Comparison of ENCODE assay signal across 20 cellular contexts in the genomic region with DNA sequence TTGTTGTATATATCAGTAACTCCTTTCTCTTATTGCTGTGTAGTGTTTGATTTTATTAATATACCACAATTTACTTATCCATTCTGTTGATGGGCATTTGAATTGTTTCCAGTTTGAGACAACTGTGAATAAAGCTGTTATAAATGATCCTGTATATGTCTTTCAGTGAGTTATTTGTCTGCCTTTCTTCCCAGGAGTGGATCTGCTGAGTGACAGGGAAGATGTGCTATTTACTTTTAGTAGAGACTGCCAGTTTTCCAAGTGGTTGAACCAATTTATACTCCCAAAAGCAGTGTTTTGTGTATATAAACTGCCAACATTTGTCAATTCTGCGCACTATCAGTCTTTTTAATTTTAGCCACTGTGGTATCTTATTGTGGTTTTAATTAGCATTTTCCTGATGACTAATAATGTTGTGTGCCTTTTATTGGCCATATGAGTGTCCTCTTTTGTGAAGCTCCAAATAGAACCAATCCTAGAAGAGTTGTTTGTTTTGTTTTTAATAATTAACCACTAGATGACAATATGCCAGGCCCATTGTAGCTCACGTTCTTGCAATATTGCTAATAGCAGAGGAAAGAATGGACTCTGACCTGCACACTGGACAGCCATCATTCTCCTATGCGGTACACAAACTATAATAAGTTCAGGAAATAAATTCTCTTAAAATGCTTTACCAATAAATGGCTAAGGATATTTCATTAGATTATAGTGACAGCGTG. TPM values are rescaled to one million over a fixed set of nuclear protein-coding genes. Genes with fewer than 3 reads are reported as not detected.
DNase-seq lines count a peak whose midpoint lies in the region; ATAC-seq and TF ChIP-seq lines count a peak whose summit lies in the region.
"Had no signal": no experiment of that assay in that cellular context is flagged by ENCODE, and none has a peak within 500 bp of the region (broad histone marks: within the 10 kb centered on the region; RNA-seq: fewer than 3 reads in every experiment).

No MANE protein-coding gene starts in this region.

- H2BK5ac ChIP-seq in trophoblast cell (ENCODE audit: low read depth, low read length, poor library complexity) = no peak overlapping the region

- H4K12ac ChIP-seq in trophoblast cell (ENCODE audit: low read depth, low read length) = no peak overlapping the region

- WGBS in liver = 52% methylated on average over 4 of the region's 4 CpGs
- 75% methylated on average over 4 of the region's 4 CpGs for WGBS in prostate gland
- 79 to 81% methylated on average over 4 of the region's 4 CpGs for WGBS in esophagus squamous epithelium, 2 donors
- no CpG with 5 or more reads among the region's 4 CpGs for WGBS in trophoblast cell (ENCODE audit: extremely low coverage, insufficient coverage, insufficient read length)

- H3K9me3 Mint-ChIP-seq in activated B cell treated with CpG ODN at 0.5 μM for 24 hours = peaks cover 7% of the 10 kb centered on the region

- peaks cover 10% of the 10 kb centered on the region for H3K36me3 Mint-ChIP-seq in activated B cell treated with CpG ODN at 0.5 μM for 24 hours (ENCODE audit: low read depth)

- no peaks in the 10 kb centered on the region for H3K36me3 ChIP-seq in liver (ENCODE audit: control insufficient read depth in 4 of 4, insufficient read depth in 3 of 4, low read depth in 1 of 4, low read length in 3 of 4)
- no peaks in the 10 kb centered on the region for H3K36me3 ChIP-seq in prostate gland
- H3K36me3 ChIP-seq in esophagus squamous epithelium = no peaks in the 10 kb centered on the region
- no peaks in the 10 kb centered on the region for H3K36me3 ChIP-seq in trophoblast cell (ENCODE audit: control insufficient read depth in 1 of 2, insufficient read depth in 2 of 2, low read length in 2 of 2)
- H3K36me3 ChIP-seq: HAP-1 had no signal

- TF ChIP-seq POLR2A in prostate gland (IDR thresholded peaks at IDR 0.05) (no peak), esophagus squamous epithelium (IDR thresholded peaks at IDR 0.05) (no peak)

- H3K27me3 Mint-ChIP-seq in activated B cell treated with CpG ODN at 0.5 μM for 24 hours = no peaks in the 10 kb centered on the region
- H3K27me3 Mint-ChIP-seq: stimulated activated naive CD8-positive, alpha-beta T cell treated with anti-CD3 and anti-CD28 coated beads, Interleukin-15, amount 100 ng/mL, for 72 hours had no signal

- H3K9me3 ChIP-seq in liver (ENCODE audit: control insufficient read depth in 4 of 4, low read length in 3 of 4) = peaks cover 0 to 8% (median 7%) of the 10 kb centered on the region in 4 donors
- no peaks in the 10 kb centered on the region for H3K9me3 ChIP-seq in prostate gland
- peaks cover 0 to 12% (median 4%) of the 10 kb centered on the region in 3 donors for H3K9me3 ChIP-seq in esophagus squamous epithelium
- H3K9me3 ChIP-seq in trophoblast cell (ENCODE audit: insufficient read depth, low read depth, low read length) = peaks cover 6% of the 10 kb centered on the region
- H3K9me3 ChIP-seq: HAP-1 had no signal

- no peak overlapping the region for H2BK120ac ChIP-seq in trophoblast cell (ENCODE audit: insufficient read depth, low read length, poor library complexity)

- H2AK5ac ChIP-seq in trophoblast cell (ENCODE audit: low read length) = no peak overlapping the region

- H3K4me3 ChIP-seq in liver (ENCODE audit: low read depth in 1 of 3, low read length in 3 of 3) (no peak overlapping the region), prostate gland (no peak overlapping the region), esophagus squamous epithelium (no peak overlapping the region), trophoblast cell (ENCODE audit: low read depth, low read length) (no peak overlapping the region)
- H3K4me3 ChIP-seq: HAP-1 had no signal

- H3K4me1 ChIP-seq in liver (ENCODE audit: control insufficient read depth in 4 of 4, insufficient read depth in 4 of 4, low read length in 3 of 4) (peaks cover 2 to 25% (median 8%) of the 10 kb centered on the region in 4 donors), prostate gland (replicated peaks) (no peaks in the 10 kb centered on the region), esophagus squamous epithelium (no peaks in the 10 kb centered on the region), trophoblast cell (ENCODE audit: control insufficient read depth in 1 of 2, insufficient read depth in 2 of 2, low read length in 2 of 2) (peaks cover 7 to 12% of the 10 kb centered on the region in 2 experiments)
- H3K4me1 ChIP-seq: HAP-1 had no signal

- no peak overlapping the region for H3K9ac ChIP-seq in liver (ENCODE audit: low read depth in 1 of 2, low read length in 2 of 2)
- no peak overlapping the region for H3K9ac ChIP-seq in trophoblast cell (ENCODE audit: low read length)

- H3K79me1 ChIP-seq in trophoblast cell (ENCODE audit: low read length) = peaks cover 4% of the 10 kb centered on the region

- POLR2A ChIA-PET in activated B cell treated with CpG ODN at 0.5 μM for 24 hours (lab: Charles Lee) = interaction anchor here (0.7 to 0.9 kb wide), 4 partner anchors 18 to 73 kb away, joined by 3 read pairs; a partner anchor contains a TSS

- peak overlapping the region; percentile 86 for H3K27ac ChIP-seq in 22Rv1
- peak overlapping the region; percentile 62 to 76 for H3K27ac ChIP-seq in liver (ENCODE audit: low read depth in 1 of 2, low read length in 2 of 2)
- no peak overlapping the region for H3K27ac ChIP-seq in prostate gland
- no peak overlapping the region for H3K27ac ChIP-seq in esophagus squamous epithelium
- no peak overlapping the region for H3K27ac ChIP-seq in trophoblast cell (ENCODE audit: low read depth, low read length)
- H3K27ac ChIP-seq: RWPE1 had no signal

- H3K4me3 Mint-ChIP-seq in activated B cell treated with CpG ODN at 0.5 μM for 24 hours = no peak overlapping the region
- H3K4me3 Mint-ChIP-seq: activated T-cell treated with anti-CD3 and anti-CD28 coated beads, Interleukin-2, amount 50 U/mL, for 4 hours; CD8-positive, alpha-beta T cell; nephron; stimulated activated naive CD8-positive, alpha-beta T cell treated with anti-CD3 and anti-CD28 coated beads, Interleukin-15, amount 100 ng/mL, for 72 hours had no signal

- no peak overlapping the region for H3K4ac ChIP-seq in trophoblast cell (ENCODE audit: low read depth, low read length)

- peak overlapping the region; percentile 91 for H3K27ac Mint-ChIP-seq in activated B cell treated with CpG ODN at 0.5 μM for 24 hours
- H3K27ac Mint-ChIP-seq: CD8-positive, alpha-beta T cell; nephron; stimulated activated naive CD8-positive, alpha-beta T cell treated with anti-CD3 and anti-CD28 coated beads, Interleukin-15, amount 100 ng/mL, for 72 hours had no signal

- no peak overlapping the region for H2BK12ac ChIP-seq in trophoblast cell (ENCODE audit: low read length)

- TF ChIP-seq RAD21 in liver (IDR thresholded peaks at IDR 0.05) = peak in 1 of 2 donors; percentile 30

- H3K23ac ChIP-seq in trophoblast cell (ENCODE audit: low read length) = no peak overlapping the region

- no peaks in the 10 kb centered on the region for H3K79me2 ChIP-seq in trophoblast cell (ENCODE audit: control insufficient read depth, insufficient read depth, low read length, poor library complexity)

- ATAC-seq in activated B cell treated with CpG ODN at 0.5 μM for 24 hours (ENCODE audit: low read depth) = no peak
- ATAC-seq in GM19467 (IDR thresholded peaks at IDR 0.05; ENCODE audit: unreplicated experiment) = no peak
- ATAC-seq: activated T-cell treated with anti-CD3 and anti-CD28 coated beads, Interleukin-2, amount 50 U/mL, for 4 hours; CD8-positive, alpha-beta T cell; stimulated activated naive CD8-positive, alpha-beta T cell treated with anti-CD3 and anti-CD28 coated beads, Interleukin-15, amount 100 ng/mL, for 72 hours had no signal

- H3K14ac ChIP-seq in trophoblast cell (ENCODE audit: low read length) = no peak overlapping the region

- H2AFZ ChIP-seq in trophoblast cell (ENCODE audit: insufficient read depth, low read length, poor library complexity) = no peak overlapping the region

- no peak overlapping the region for H4K91ac ChIP-seq in trophoblast cell (ENCODE audit: low read depth, low read length)

- H4K8ac ChIP-seq in trophoblast cell (ENCODE audit: low read depth, low read length) = no peak overlapping the region

- TF ChIP-seq CTCF in 22Rv1 (IDR thresholded peaks at IDR 0.05) (no peak), activated B cell treated with CpG ODN at 0.5 μM for 24 hours (IDR thresholded peaks at IDR 0.05) (no peak), liver (IDR thresholded peaks at IDR 0.05; ENCODE audit: low read depth, low read length, missing input control) (no peak), prostate gland (IDR thresholded peaks at IDR 0.05) (no peak), esophagus squamous epithelium (IDR thresholded peaks at IDR 0.05) (no peak)

- intact Hi-C loops in activated B cell treated with CpG ODN at 0.5 μM for 24 hours (cut with micrococcal nuclease) (loop anchor here (2.0 kb wide), 1 partner anchor 17 kb away; no protein-coding TSS in a partner anchor), prostate gland (cut with DNase I) (no loop called here), esophagus squamous epithelium (cut with DNase I) (no loop called here)

- peaks cover 68% of the 10 kb centered on the region for H3K4me1 Mint-ChIP-seq in activated B cell treated with CpG ODN at 0.5 μM for 24 hours

- CTCF ChIA-PET in activated B cell treated with CpG ODN at 0.5 μM for 24 hours (lab: Charles Lee) = interaction anchor here (0.9 kb wide), 1 partner anchor 24 kb away, joined by 3 read pairs; no protein-coding TSS in a partner anchor

- no peak overlapping the region for H3K18ac ChIP-seq in trophoblast cell (ENCODE audit: low read length)

- peak; percentile 51 for DNase-seq in HuH-7 (ENCODE audit: low spot score)
- no peak for DNase-seq in activated B cell treated with CpG ODN at 0.5 μM for 24 hours
- DNase-seq in prostate gland (ENCODE audit: low spot score) = no peak
- DNase-seq in esophagus squamous epithelium (lab: John Stamatoyannopoulos, UW) = no peak
- DNase-seq in trophoblast cell = no peak
- DNase-seq: activated gamma-delta T cell treated with Interleukin-2 at 50 U/mL for 16 hours; activated T-cell treated with anti-CD3 and anti-CD28 coated beads, Interleukin-2, amount 50 U/mL, for 4 hours; CD8-positive, alpha-beta T cell; DMS153; GF-D8; MV-4-11; NCI-H1436 treated with DMSO at 0.1 percent for 48 hours; NCI-H748 treated with DMSO at 0.1 percent for 48 hours; stimulated activated naive CD8-positive, alpha-beta T cell treated with anti-CD3 and anti-CD28 coated beads, Interleukin-15, amount 100 ng/mL, for 72 hours had no signal

- no peak overlapping the region for H3K4me2 ChIP-seq in trophoblast cell (ENCODE audit: low read length)

- H3K27me3 ChIP-seq in liver (ENCODE audit: control insufficient read depth in 4 of 4, insufficient read depth in 4 of 4, low read length in 3 of 4) (no peaks in the 10 kb centered on the region), prostate gland (replicated peaks; ENCODE audit: insufficient read depth) (no peaks in the 10 kb centered on the region), esophagus squamous epithelium (no peaks in the 10 kb centered on the region), trophoblast cell (ENCODE audit: insufficient read depth, low read length) (no peaks in the 10 kb centered on the region)

TF ChIP-seq in liver, 16 proteins besides CTCF, POLR2A, EP300 and RAD21 (continues in another document):
- TF ChIP-seq HNF4A (conservative IDR thresholded peaks at IDR 0.05) = peak; percentile 95 to 96

RNA-seq across cellular contexts. Expression of a gene that starts 25.3 kb away (rescaled TPM):
- total RNA-seq in activated B cell treated with CpG ODN at 0.5 μM for 24 hours = 109 and 135 TPM in 2 replicates
- 10 to 100 TPM; 12.4 to 40.0 TPM for total RNA-seq in liver
- polyA plus RNA-seq in liver = 1 to 10 TPM; 2.9 to 8.1 TPM
- 10 to 100 TPM in 1 of 2 donors, 1 to 10 TPM in 1; 9.4 to 17.4 TPM for total RNA-seq in prostate gland
- 1 to 10 TPM; 1.8 to 6.3 (median 3.7) TPM for total RNA-seq in esophagus squamous epithelium
- 0.49 TPM in 2 replicates for polyA plus RNA-seq in trophoblast cell (2013)

Comparison
In these comparisons a context has a peak if more than half of its experiments do, and no peak if none do; other contexts are left out.
1. H3K27ac ChIP-seq: peak in 22Rv1 (single experiment) and liver (2 of 2); none in prostate gland (0 of 2), esophagus squamous epithelium (0 of 4) and trophoblast cell (single experiment).